ENCODE assay signal across 8 cellular contexts in the genomic region with DNA sequence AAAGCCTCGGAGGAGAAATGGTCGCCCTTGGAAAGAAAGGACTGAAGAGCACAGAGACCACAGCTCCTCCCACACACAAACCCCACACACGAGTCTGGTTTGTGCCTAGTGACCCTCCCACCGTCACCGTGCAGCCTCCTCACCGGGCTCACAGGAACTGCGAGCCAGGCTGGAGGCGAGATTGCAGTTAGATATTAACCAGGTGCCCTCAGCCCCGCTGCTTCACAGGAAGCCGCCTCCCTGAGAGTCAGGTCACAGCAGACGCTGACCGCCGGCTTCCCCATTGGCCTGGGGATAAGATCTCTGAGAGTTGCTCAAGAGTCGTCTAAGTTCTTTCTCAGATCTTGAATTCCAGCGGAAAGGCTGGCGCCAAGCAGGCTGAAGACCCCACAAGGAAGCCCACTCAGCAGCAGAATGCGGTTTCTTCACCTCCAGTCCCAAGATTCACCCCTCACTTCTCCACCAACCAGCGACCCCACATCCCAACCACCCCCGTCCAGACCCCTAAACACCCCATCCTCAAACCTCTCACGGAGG. TPM values are rescaled to one million over a fixed set of nuclear protein-coding genes. Genes with fewer than 3 reads are reported as not detected.
DNase-seq lines count a peak whose midpoint lies in the region; ATAC-seq and TF ChIP-seq lines count a peak whose summit lies in the region.

No MANE protein-coding gene starts in this region.

- H3K79me2 ChIP-seq in KMS-11 (ENCODE audit: insufficient read depth, low read depth) = peaks cover 3% of the 10 kb centered on the region; the same call in 1 of the 2 replicates
- H3K79me2 ChIP-seq in smooth muscle cell (ENCODE audit: low read depth) = peaks cover 41% of the 10 kb centered on the region

- no peak for TF ChIP-seq CTCF in KMS-11 (conservative IDR thresholded peaks at IDR 0.05; ENCODE audit: low read depth, low read length)
- TF ChIP-seq CTCF in smooth muscle cell (IDR thresholded peaks at IDR 0.05; ENCODE audit: borderline replicate concordance, insufficient read depth, poor library complexity, severe bottlenecking) = no peak

- DNase-seq in D341Med (ENCODE audit: low spot score) (peak; percentile 62), UCSD-AML1 (lab: John Stamatoyannopoulos, UW; ENCODE audit: unreplicated experiment) (peak; percentile 55), caudate nucleus (lab: John Stamatoyannopoulos, UW) (peak in 22 of 61 donors; percentile 2 to 42 (median 13)), iris pigment epithelial cell (ENCODE audit: low read depth) (peak; percentile 81), smooth muscle cell (lab: John Stamatoyannopoulos, UW; ENCODE audit: unreplicated experiment) (peak; percentile 35)

- H3K4me1 ChIP-seq in KMS-11 (ENCODE audit: low read depth, poor library complexity, severe bottlenecking) (no peaks in the 10 kb centered on the region), smooth muscle cell (ENCODE audit: low read depth) (peaks cover 4% of the 10 kb centered on the region)

- H2AFZ ChIP-seq in KMS-11 (ENCODE audit: low read depth) (peak overlapping the region; percentile 83), smooth muscle cell (ENCODE audit: low read depth) (peak overlapping the region; percentile 84)

- H3K9ac ChIP-seq in KMS-11 (peak overlapping the region; percentile 60; the same call in 1 of the 2 replicates), smooth muscle cell (ENCODE audit: low read depth) (peak overlapping the region; percentile 66)

- H3K27ac ChIP-seq in KMS-11 = peak overlapping the region; percentile 4; the same call in 1 of the 2 replicates
- peak overlapping the region; percentile 72 for H3K27ac ChIP-seq in caudate nucleus (ENCODE audit: low read depth, low read length)
- peak overlapping the region; percentile 64 for H3K27ac ChIP-seq in smooth muscle cell (ENCODE audit: low read depth)

- ATAC-seq in GM21367 (IDR thresholded peaks at IDR 0.05; ENCODE audit: unreplicated experiment) = peak; percentile 36
- ATAC-seq in HG03175 (IDR thresholded peaks at IDR 0.05; ENCODE audit: unreplicated experiment) = no peak

- no peaks in the 10 kb centered on the region for H3K36me3 ChIP-seq in KMS-11 (ENCODE audit: insufficient read depth)
- no peaks in the 10 kb centered on the region for H3K36me3 ChIP-seq in smooth muscle cell (ENCODE audit: low read depth)

- no peaks in the 10 kb centered on the region for H3K9me3 ChIP-seq in smooth muscle cell (replicated peaks; ENCODE audit: low read depth)

- H3K4me3 ChIP-seq in KMS-11 (IDR thresholded peaks at IDR 0.05; ENCODE audit: insufficient read depth, low read depth, low read length) (no peak overlapping the region), smooth muscle cell (peak overlapping the region; percentile 87)

- H3K27me3 ChIP-seq in KMS-11 (ENCODE audit: insufficient read depth, low read depth) = no peaks in the 10 kb centered on the region
- H3K27me3 ChIP-seq in smooth muscle cell (ENCODE audit: low read depth) = no peaks in the 10 kb centered on the region

- H3F3A ChIP-seq in smooth muscle cell (ENCODE audit: low read depth) = no peaks in the 10 kb centered on the region

- H3K4me2 ChIP-seq in KMS-11 (peak overlapping the region; percentile 69), smooth muscle cell (peak overlapping the region; percentile 90)

- H4K20me1 ChIP-seq in KMS-11 (ENCODE audit: insufficient read depth) = no peaks in the 10 kb centered on the region
- peaks cover 17% of the 10 kb centered on the region for H4K20me1 ChIP-seq in smooth muscle cell (ENCODE audit: low read depth)

- WGBS in smooth muscle cell (ENCODE audit: low lambda C conversion rate) = under 1% methylated on average over 20 of the region's 20 CpGs

RNA-seq across cellular contexts. Expression of a gene that starts 0.8 kb away (rescaled TPM):
- total RNA-seq in smooth muscle cell = 5.3 and 5.8 TPM in 2 replicates
- 3.2 and 5.3 TPM in 2 replicates for polyA plus RNA-seq in smooth muscle cell

RNA-seq across cellular contexts. Expression of a gene that starts 39.6 kb away (rescaled TPM):
- 2.2 and 6.7 TPM in 2 replicates for total RNA-seq in smooth muscle cell
- polyA plus RNA-seq in smooth muscle cell = 1.1 and 2.9 TPM in 2 replicates

Comparison
In these comparisons a context has a peak if more than half of its experiments do, and no peak if none do; other contexts are left out.
1. H3K27ac ChIP-seq: peak in every context shown above with its lines; median percentile 72 in caudate nucleus; 64 in smooth muscle cell; 4 in KMS-11.